8 cellular contexts compared by ENCODE assay signal in the genomic region with DNA sequence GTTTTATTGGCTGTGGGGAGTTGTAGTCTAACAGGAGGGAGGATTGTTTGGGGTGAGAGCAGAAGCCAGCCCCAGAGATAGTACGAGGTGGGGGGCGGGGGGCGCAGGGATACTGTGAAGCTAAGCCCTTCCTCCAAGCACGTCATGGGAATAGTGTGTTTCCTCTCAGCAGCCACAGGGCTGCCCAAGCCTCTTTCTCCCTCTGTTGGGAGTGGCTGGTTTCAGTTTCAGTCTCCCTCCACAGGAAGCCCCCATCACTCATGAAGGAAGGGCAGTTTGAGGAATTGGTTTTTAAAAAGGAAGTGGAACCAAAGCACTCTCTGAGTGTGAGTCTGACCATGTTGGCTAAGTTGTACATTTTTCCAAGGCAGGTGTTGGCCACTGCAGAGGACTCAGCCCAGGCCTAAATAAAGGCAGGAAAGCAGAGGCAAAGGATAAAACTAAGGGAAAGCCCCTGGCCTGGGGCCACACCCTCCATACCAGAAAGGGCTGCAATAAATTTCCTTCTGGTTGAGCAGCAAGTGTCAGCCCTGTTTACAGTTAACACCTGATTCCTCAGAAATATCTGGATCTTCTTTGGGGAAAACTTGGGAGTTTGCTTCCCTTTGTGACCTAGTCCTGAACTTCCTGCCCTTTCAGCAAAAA. TPM values are rescaled to one million over a fixed set of nuclear protein-coding genes. Genes with fewer than 3 reads are reported as not detected.
DNase-seq lines count a peak whose midpoint lies in the region; ATAC-seq lines count a peak whose summit lies in the region.

No MANE protein-coding gene starts in this region.

- DNase-seq in GF-D8 (lab: John Stamatoyannopoulos, UW) (peak; percentile 79), OCI-M2 (lab: John Stamatoyannopoulos, UW; ENCODE audit: unreplicated experiment) (peak; percentile 44), activated gamma-delta T cell treated with Interleukin-2 at 50 U/mL for 16 hours (peak; percentile 56), Right ventricle myocardium superior (peak; percentile 66), sciatic nerve (ENCODE audit: low spot score) (no peak), cerebellum (ENCODE audit: low spot score) (no peak), NCI-H1417 (lab: John Stamatoyannopoulos, UW) (no peak)

- ATAC-seq in HG02623 (IDR thresholded peaks at IDR 0.05; ENCODE audit: unreplicated experiment) (peak; percentile 39), Right ventricle myocardium superior (ENCODE audit: poor library complexity) (peak; percentile 14), sciatic nerve (peak; percentile 65)

- intact Hi-C loops in Right ventricle myocardium superior (cut with DNase I) = no loop called here
- intact Hi-C loops in sciatic nerve (cut with DNase I) = loop anchor here (5.0 kb wide), 1 partner anchor 173 kb away; no protein-coding TSS in a partner anchor

RNA-seq across cellular contexts. Expression of gene RAB24, which starts 3.2 kb away (rescaled TPM):
- total RNA-seq in Right ventricle myocardium superior = 21.2 TPM
- total RNA-seq in sciatic nerve = 24.4 TPM
- total RNA-seq in cerebellum = 9.5 TPM

RNA-seq across cellular contexts. Expression of gene PRELID1, which starts 3.2 kb away (rescaled TPM):
- total RNA-seq in Right ventricle myocardium superior (27.6 TPM), sciatic nerve (50.1 TPM), cerebellum (27.2 TPM)

RNA-seq across cellular contexts. Expression of gene MXD3, which starts 11.3 kb away (rescaled TPM):
- total RNA-seq in Right ventricle myocardium superior (2.5 TPM), sciatic nerve (9.9 TPM), cerebellum (8.6 TPM)

RNA-seq across cellular contexts. Expression of gene LMAN2, which starts 51.1 kb away (rescaled TPM):
- total RNA-seq in Right ventricle myocardium superior (56.8 TPM), sciatic nerve (70.0 TPM), cerebellum (69.0 TPM)

RNA-seq across cellular contexts. Expression of gene RGS14, which starts 57.4 kb away (rescaled TPM):
- 2.4 TPM for total RNA-seq in Right ventricle myocardium superior
- total RNA-seq in sciatic nerve = 9.3 TPM
- total RNA-seq in cerebellum = 1.8 TPM

Comparison
In these comparisons a context has a peak if more than half of its experiments do, and no peak if none do; other contexts are left out.
1. DNase-seq: peak in GF-D8 (single experiment), OCI-M2 (single experiment), activated gamma-delta T cell treated with Interleukin-2 at 50 U/mL for 16 hours (single experiment) and Right ventricle myocardium superior (single experiment); none in sciatic nerve (single experiment), cerebellum (single experiment) and NCI-H1417 (0 of 3).
2. ATAC-seq: peak in every context shown above with its lines; median percentile 65 in sciatic nerve; 39 in HG02623; 14 in Right ventricle myocardium superior.